Comparison of ENCODE assay signal across 29 cellular contexts in the genomic region with DNA sequence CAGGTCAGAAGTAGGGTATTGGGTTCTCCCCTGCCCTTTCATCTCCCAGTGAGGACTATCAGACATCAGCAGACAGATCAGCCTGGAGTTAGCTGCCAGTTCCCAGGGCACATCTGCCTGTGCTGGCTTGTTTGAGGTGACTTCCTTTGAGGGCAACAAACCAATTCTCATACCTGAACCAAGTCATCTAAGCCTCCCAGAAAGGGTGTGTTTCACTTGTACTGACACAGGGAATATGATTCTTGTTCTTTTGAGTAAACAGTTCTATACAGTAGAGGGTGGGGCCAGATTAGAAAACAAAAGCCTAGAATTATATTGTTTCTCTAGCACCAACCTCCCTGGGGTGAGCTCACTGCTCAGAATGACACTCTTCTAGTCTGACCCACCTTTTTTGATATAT.
A peak's percentile ranks its signal among the peaks of the same experiment; 100 is the strongest.
DNase-seq lines count a peak whose midpoint lies in the region; ATAC-seq, FAIRE-seq and TF ChIP-seq lines count a peak whose summit lies in the region.
"Had no signal": no experiment of that assay in that cellular context is flagged by ENCODE, and none has a peak within 500 bp of the region (broad histone marks: within the 10 kb centered on the region; RNA-seq: fewer than 3 reads in every experiment).

No MANE protein-coding gene starts in this region.

- H3K4me1 ChIP-seq in upper lobe of right lung = no peaks in the 10 kb centered on the region
- H3K4me1 ChIP-seq: ascending aorta, left lung, psoas muscle had no signal

- H3K27me3 ChIP-seq in upper lobe of right lung = no peaks in the 10 kb centered on the region
- H3K27me3 ChIP-seq: ascending aorta, left lung, neutrophil had no signal

- H3K27ac ChIP-seq in epithelial cell of prostate (peak overlapping the region; percentile 72), upper lobe of right lung (no peak overlapping the region)
- H3K27ac ChIP-seq: ascending aorta, left lung, neutrophil, psoas muscle, SK-N-MC had no signal

- no peaks in the 10 kb centered on the region for H3K9me3 ChIP-seq in upper lobe of right lung
- H3K9me3 ChIP-seq: ascending aorta, left lung, neutrophil, psoas muscle had no signal

- TF ChIP-seq CTCF in upper lobe of right lung (IDR thresholded peaks at IDR 0.05) = no peak

- H3K4me3 ChIP-seq in upper lobe of right lung = no peak overlapping the region
- H3K4me3 ChIP-seq: ascending aorta, K562, left lung, psoas muscle, SK-N-MC had no signal

- no peak for FAIRE-seq in RCC 7860 (lab: Jason Lieb, UNC)
- FAIRE-seq: A204.1, GM19239, K562 had no signal

- intact Hi-C loops in upper lobe of right lung (cut with DNase I) = no loop called here

- ATAC-seq in upper lobe of right lung (no peak), GM21423 (IDR thresholded peaks at IDR 0.05; ENCODE audit: unreplicated experiment) (no peak)
- ATAC-seq: activated CD8-positive, alpha-beta T cell treated with anti-CD3 and anti-CD28 coated beads for 36 hours; K562; left lung; psoas muscle; T-helper 17 cell had no signal

- DNase-seq in NCI-H82 (lab: John Stamatoyannopoulos, UW) (peak; percentile 24), NCI-H82 treated with DMSO at 0.1 percent for 48 hours (lab: John Stamatoyannopoulos, UW; ENCODE audit: unreplicated experiment) (no peak), NCI-H69 (lab: John Stamatoyannopoulos, UW) (peak; percentile 44), epithelial cell of prostate (ENCODE audit: low read depth, low spot score) (peak; percentile 99), ureter (ENCODE audit: low spot score) (peak; percentile 46), RCC 7860 (ENCODE audit: low spot score) (no peak), upper lobe of right lung (no peak)
- DNase-seq: activated CD4-positive, CD25-positive, alpha-beta regulatory T cell treated with anti-CD3 and anti-CD28 coated beads, Interleukin-2, amount 50 U/mL, for 72 hours; activated CD8-positive, alpha-beta T cell treated with anti-CD3 and anti-CD28 coated beads for 36 hours; activated effector memory CD4-positive, alpha-beta T cell treated with Interleukin-2 at 50 U/mL for 16 hours; activated naive CD8-positive, alpha-beta T cell treated with anti-CD3 and anti-CD28 coated beads, Interleukin-2, amount 10 ng/mL, durations not matched to agents 7 days and 5 days; AML-193; CD4-positive, alpha-beta memory T cell; DMS79; GDM1; H7; left lung; naive B cell; NCI-H1105; NCI-H2107; psoas muscle; T-helper 17 cell had no signal

- no peaks in the 10 kb centered on the region for H3K36me3 ChIP-seq in upper lobe of right lung
- H3K36me3 ChIP-seq: ascending aorta, left lung, neutrophil had no signal

Comparison
In these comparisons a context has a peak if more than half of its experiments do, and no peak if none do; other contexts are left out.
1. DNase-seq: peak in NCI-H82 (single experiment), NCI-H69 (single experiment), epithelial cell of prostate (single experiment) and ureter (single experiment); none in NCI-H82 treated with DMSO at 0.1 percent for 48 hours (single experiment), RCC 7860 (single experiment) and upper lobe of right lung (single experiment).